Comparison of ENCODE assay signal across 24 cellular contexts in the genomic region with DNA sequence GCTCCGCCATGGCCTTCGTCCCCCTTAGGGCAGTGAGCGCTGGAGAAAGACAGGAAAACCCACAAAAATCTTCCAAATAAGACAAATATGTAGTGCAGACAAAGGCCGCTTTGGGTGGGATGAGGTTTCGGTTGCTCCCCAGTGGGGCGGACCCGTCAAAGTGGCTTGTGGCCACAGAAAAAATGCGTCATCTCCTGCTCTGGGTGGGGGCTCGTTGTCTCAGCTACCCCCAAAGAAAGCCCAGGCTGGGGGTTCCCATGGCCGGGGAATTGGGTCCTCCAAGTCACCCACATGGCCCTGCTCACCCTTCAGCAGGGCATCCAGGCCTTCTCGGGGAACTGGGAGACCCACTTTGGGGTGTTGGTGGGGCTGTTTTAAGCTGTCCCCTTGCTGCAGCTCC. TPM values are rescaled to one million over a fixed set of nuclear protein-coding genes. Genes with fewer than 3 reads are reported as not detected.
"Had no signal": no experiment of that assay in that cellular context is flagged by ENCODE, and none has a peak within 500 bp of the region (broad histone marks: within the 10 kb centered on the region; RNA-seq: fewer than 3 reads in every experiment).

No MANE protein-coding gene starts in this region.

- H3K27ac Mint-ChIP-seq: activated CD4-positive, alpha-beta T cell treated with anti-CD3 and anti-CD28 coated beads, Interleukin-2, amount 10 ng/mL, durations not matched to agents 7 days and 5 days; activated T-helper 2 cell treated with anti-CD3 and anti-CD28 coated beads, Interferon-gamma antibody, Interleukin-2, Interleukin-4, amounts not matched to agents 10 μg/mL and 5 μg/mL and 100 μg/mL, durations not matched to agents 14 hours and 24 hours and 36 hours; nephron progenitor cell had no signal

- ATAC-seq: activated CD4-positive, CD25-positive, alpha-beta regulatory T cell treated with anti-CD3 and anti-CD28 coated beads, Interleukin-2, amount 50 U/mL, for 24 hours; gastrocnemius medialis; left lobe of liver had no signal

- H3K27me3 ChIP-seq: gastrocnemius medialis, thyroid gland had no signal

- H3K4me1 Mint-ChIP-seq: activated CD4-positive, alpha-beta T cell treated with anti-CD3 and anti-CD28 coated beads, Interleukin-2, amount 10 ng/mL, durations not matched to agents 7 days and 5 days had no signal

- H3K4me1 ChIP-seq: gastrocnemius medialis, prostate gland had no signal

- H3K27ac ChIP-seq: coronary artery, gastrocnemius medialis, prostate gland, thyroid gland had no signal

- H3K9me3 ChIP-seq: gastrocnemius medialis, prostate gland, thyroid gland had no signal

- DNase-seq: activated CD4-positive, alpha-beta T cell treated with anti-CD3 and anti-CD28 coated beads, Interleukin-2, amount 10 ng/mL, durations not matched to agents 7 days and 5 days; activated naive CD4-positive, alpha-beta T cell treated with Interleukin-2 at 50 U/mL for 16 hours; activated T-cell treated with anti-CD3 and anti-CD28 coated beads, Interleukin-2, amount 50 U/mL, for 1 hour; anterior cingulate cortex; gastrocnemius medialis; head of caudate nucleus; kidney; nephron progenitor cell; right cardiac atrium; stimulated activated CD4-positive, alpha-beta T cell treated with anti-CD3 and anti-CD28 coated beads, Interleukin-2, amount 100 ng/mL, for 24 hours; T1000; thyroid gland had no signal

- H3K36me3 Mint-ChIP-seq: brain had no signal

- H3K36me3 ChIP-seq: gastrocnemius medialis, prostate gland, thyroid gland had no signal

- H3K9me3 Mint-ChIP-seq: activated CD4-positive, alpha-beta T cell treated with anti-CD3 and anti-CD28 coated beads, Interleukin-2, amount 10 ng/mL, durations not matched to agents 7 days and 5 days; activated T-helper 2 cell treated with anti-CD3 and anti-CD28 coated beads, Interferon-gamma antibody, Interleukin-2, Interleukin-4, amounts not matched to agents 10 μg/mL and 5 μg/mL and 100 μg/mL, durations not matched to agents 14 hours and 24 hours and 36 hours had no signal

- H3K4me3 ChIP-seq: coronary artery, gastrocnemius medialis, lung, prostate gland, thyroid gland had no signal

- H3K4me3 Mint-ChIP-seq: activated CD4-positive, alpha-beta T cell treated with anti-CD3 and anti-CD28 coated beads, Interleukin-2, amount 10 ng/mL, durations not matched to agents 7 days and 5 days; brain; nephron progenitor cell had no signal

RNA-seq across cellular contexts. Expression of gene SCUBE3, which starts 21.9 kb away (rescaled TPM):
- total RNA-seq: activated CD4-positive, alpha-beta T cell treated with anti-CD3 and anti-CD28 coated beads, Interleukin-2, amount 10 ng/mL, durations not matched to agents 7 days and 5 days; activated T-helper 2 cell treated with anti-CD3 and anti-CD28 coated beads, Interferon-gamma antibody, Interleukin-2, Interleukin-4, amounts not matched to agents 10 μg/mL and 5 μg/mL and 100 μg/mL, durations not matched to agents 14 hours and 24 hours and 36 hours; T-helper 1 cell treated with Interleukin-12 subunit alpha and Interleukin-12 subunit beta and Interleukin-4 antibody, amounts not matched to agents 30 ng/mL and 1 ng/mL, for 36 hours had no signal

RNA-seq across cellular contexts. Expression of gene TCP11, which starts 50.8 kb away (rescaled TPM):
- total RNA-seq: activated CD4-positive, alpha-beta T cell treated with anti-CD3 and anti-CD28 coated beads, Interleukin-2, amount 10 ng/mL, durations not matched to agents 7 days and 5 days; activated T-helper 2 cell treated with anti-CD3 and anti-CD28 coated beads, Interferon-gamma antibody, Interleukin-2, Interleukin-4, amounts not matched to agents 10 μg/mL and 5 μg/mL and 100 μg/mL, durations not matched to agents 14 hours and 24 hours and 36 hours; esophagus mucosa; left lobe of liver; omental fat pad; right cardiac atrium; skeletal muscle tissue; subcutaneous adipose tissue; T-helper 1 cell treated with Interleukin-12 subunit alpha and Interleukin-12 subunit beta and Interleukin-4 antibody, amounts not matched to agents 30 ng/mL and 1 ng/mL, for 36 hours had no signal
